In genomic region chr12:6647083-6647604, GRCh38 we compare ENCODE assay signal across 8 cellular contexts. TPM values are rescaled to one million over a fixed set of nuclear protein-coding genes. Genes with fewer than 3 reads are reported as not detected.
A peak's percentile ranks its signal among the peaks of the same experiment; 100 is the strongest.
DNase-seq lines count a peak whose midpoint lies in the region; ATAC-seq and TF ChIP-seq lines count a peak whose summit lies in the region.

ACRBP (minus strand) TSS chr12:6647432; CDS start chr12:6647366, 66 bp downstream.

- no peaks in the 10 kb centered on the region for H3F3A ChIP-seq in MM.1S (ENCODE audit: insufficient read depth, low read length)

- H3K4me3 Mint-ChIP-seq in progenitor cell of endocrine pancreas (ENCODE audit: low read depth): peak within 1 kb of the TSS; percentile 73

- no peak within 1 kb of the TSS for H3K4me3 ChIP-seq in MM.1S (ENCODE audit: low read length)
- peak within 1 kb of the TSS; percentile 42 to 65 for H3K4me3 ChIP-seq in ascending aorta
- H3K4me3 ChIP-seq in right atrium auricular region: peak within 1 kb of the TSS; percentile 30 to 59

- H3K9me3 ChIP-seq in MM.1S (replicated peaks; ENCODE audit: insufficient read depth, low read length): no peaks in the 10 kb centered on the region
- H3K9me3 ChIP-seq in ascending aorta: no peaks in the 10 kb centered on the region
- no peaks in the 10 kb centered on the region for H3K9me3 ChIP-seq in right atrium auricular region

- intact Hi-C loops in ascending aorta (cut with DNase I): no loop called here

- ATAC-seq in HG03108 (IDR thresholded peaks at IDR 0.05; ENCODE audit: unreplicated experiment): no peak
- no peak for ATAC-seq in GM18909 (IDR thresholded peaks at IDR 0.05; ENCODE audit: poor library complexity, unreplicated experiment)

- no peaks in the 10 kb centered on the region for H4K20me1 ChIP-seq in MM.1S (ENCODE audit: insufficient read depth, low read length)

- peaks cover 28% of the 10 kb centered on the region for H3K27me3 Mint-ChIP-seq in progenitor cell of endocrine pancreas

- H3K4me1 ChIP-seq in MM.1S (ENCODE audit: low read length): no peaks in the 10 kb centered on the region
- H3K4me1 ChIP-seq in ascending aorta: no peaks in the 10 kb centered on the region
- peaks cover 0 to 12% of the 10 kb centered on the region in 2 donors for H3K4me1 ChIP-seq in right atrium auricular region

- H2AFZ ChIP-seq in MM.1S (ENCODE audit: low read length): no peak within 1 kb of the TSS

- no peak within 1 kb of the TSS for H3K27ac Mint-ChIP-seq in progenitor cell of endocrine pancreas

- no peaks in the 10 kb centered on the region for H3K79me2 ChIP-seq in MM.1S (ENCODE audit: low read length)

- H3K27ac ChIP-seq in MM.1S (ENCODE audit: low read length): no peak within 1 kb of the TSS
- peak within 1 kb of the TSS in 1 of 2 donors; percentile 48 for H3K27ac ChIP-seq in ascending aorta
- H3K27ac ChIP-seq in right atrium auricular region: peak within 1 kb of the TSS; percentile 12 to 67

- no peaks in the 10 kb centered on the region for H3K9me2 ChIP-seq in MM.1S (replicated peaks; ENCODE audit: insufficient read depth, low read length)

- H3K36me3 ChIP-seq in MM.1S (replicated peaks; ENCODE audit: insufficient read depth, low read length) (no peaks in the 10 kb centered on the region), ascending aorta (peaks cover 30 to 37% of the 10 kb centered on the region in 2 donors), right atrium auricular region (peaks cover 22% of the 10 kb centered on the region)

- H3K27me3 ChIP-seq in MM.1S (replicated peaks; ENCODE audit: insufficient read depth, low read length): peaks cover under 1% of the 10 kb centered on the region; the same call in 1 of the 2 replicates
- no peaks in the 10 kb centered on the region for H3K27me3 ChIP-seq in ascending aorta
- H3K27me3 ChIP-seq in right atrium auricular region: no peaks in the 10 kb centered on the region

- peaks cover 25% of the 10 kb centered on the region for H3K36me3 Mint-ChIP-seq in progenitor cell of endocrine pancreas (ENCODE audit: insufficient read depth)

- H3K9ac ChIP-seq in MM.1S (ENCODE audit: low read length): no peak within 1 kb of the TSS

- peak within 1 kb of the TSS; percentile 21; the same call in 1 of the 2 replicates for H3K4me2 ChIP-seq in MM.1S (ENCODE audit: low read depth, low read length)

- H3K9me3 Mint-ChIP-seq in progenitor cell of endocrine pancreas (ENCODE audit: low read depth): no peaks in the 10 kb centered on the region

- DNase-seq in DMS53 treated with DMSO at 0.1 percent for 48 hours (lab: John Stamatoyannopoulos, UW; ENCODE audit: unreplicated experiment) (peak; percentile 39), MM.1S (peak; percentile 32), ascending aorta (ENCODE audit: low spot score in 2 of 2) (peak in 1 of 2 donors; percentile 85), right atrium auricular region (ENCODE audit: low spot score) (peak; percentile 74), progenitor cell of endocrine pancreas (ENCODE audit: low spot score, unreplicated experiment) (peak; percentile 44), SIG-M5 treated with dmso at 0.1 percent for 504 hours (lab: John Stamatoyannopoulos, UW; ENCODE audit: unreplicated experiment) (no peak)

- TF ChIP-seq CTCF in MM.1S (IDR thresholded peaks at IDR 0.05; ENCODE audit: low read length) (no peak), ascending aorta (IDR thresholded peaks at IDR 0.05) (no peak), right atrium auricular region (IDR thresholded peaks at IDR 0.05) (no peak), progenitor cell of endocrine pancreas (IDR thresholded peaks at IDR 0.05; ENCODE audit: unreplicated experiment) (no peak)

- H3K4me1 Mint-ChIP-seq in progenitor cell of endocrine pancreas (ENCODE audit: low read depth): peaks cover 5% of the 10 kb centered on the region

RNA-seq across cellular contexts. Expression of gene ACRBP, which starts in this region (rescaled TPM):
- total RNA-seq in ascending aorta (10.6 TPM), right atrium auricular region (under 1 TPM in 1 of 2 donors, not detected in 1; 0.43 TPM), progenitor cell of endocrine pancreas (5.0 and 5.6 TPM in 2 replicates)

Comparison
In these comparisons a context has a peak if more than half of its experiments do, and no peak if none do; other contexts are left out.
1. Peak in DNase-seq, H3K4me3 ChIP-seq and H3K27ac ChIP-seq in right atrium auricular region; RNA of the gene not detected or under 1 TPM.